ENCODE assay signal across 18 cellular contexts in genomic region chr11:131606936-131607335, GRCh38.
A peak's percentile ranks its signal among the peaks of the same experiment; 100 is the strongest.
DNase-seq lines count a peak whose midpoint lies in the region; ATAC-seq lines count a peak whose summit lies in the region.
"Had no signal": no experiment of that assay in that cellular context is flagged by ENCODE, and none has a peak within 500 bp of the region (broad histone marks: within the 10 kb centered on the region; RNA-seq: fewer than 3 reads in every experiment).

No MANE protein-coding gene starts in this region.

- peak; percentile 53 for DNase-seq in NCI-H82 (lab: John Stamatoyannopoulos, UW)
- no peak for DNase-seq in NCI-H82 treated with DMSO at 0.1 percent for 48 hours (lab: John Stamatoyannopoulos, UW; ENCODE audit: unreplicated experiment)
- no peak for DNase-seq in sciatic nerve (ENCODE audit: low spot score)
- DNase-seq in activated CD4-positive, alpha-beta T cell treated with anti-CD3 and anti-CD28 coated beads for 48 hours = no peak
- no peak for DNase-seq in activated naive CD4-positive, alpha-beta T cell treated with Interleukin-2 at 50 U/mL for 16 hours
- DNase-seq: AML-193; Caco-2; CD4-positive, alpha-beta T cell; GDM1; H7; HFFc6 had no signal

- intact Hi-C loops in sciatic nerve (cut with DNase I) = no loop called here

- ATAC-seq in sciatic nerve = peak; percentile 60
- no peak for ATAC-seq in HG03442 (IDR thresholded peaks at IDR 0.05; ENCODE audit: unreplicated experiment)
- ATAC-seq: A549, GM23338, HCT116 had no signal

- H3K27ac ChIP-seq in cingulate gyrus (ENCODE audit: low read depth, low read length) = peak overlapping the region; percentile 78
- H3K27ac ChIP-seq: 22Rv1, A549, C4-2B had no signal
